Comparison of ENCODE assay signal across 20 cellular contexts in genomic region chr5:151138114-151138513, GRCh38. TPM values are rescaled to one million over a fixed set of nuclear protein-coding genes. Genes with fewer than 3 reads are reported as not detected.
DNase-seq lines count a peak whose midpoint lies in the region; ATAC-seq, FAIRE-seq and TF ChIP-seq lines count a peak whose summit lies in the region.
"Had no signal": no experiment of that assay in that cellular context is flagged by ENCODE, and none has a peak within 500 bp of the region (broad histone marks: within the 10 kb centered on the region; RNA-seq: fewer than 3 reads in every experiment).

No MANE protein-coding gene starts in this region.

- H3K36me3 Mint-ChIP-seq in activated CD4-positive, alpha-beta T cell treated with anti-CD3 and anti-CD28 coated beads, Interleukin-2, amount 10 ng/mL, durations not matched to agents 24 days and 14 days (ENCODE audit: low read depth) = peaks cover 73% of the 10 kb centered on the region
- H3K36me3 Mint-ChIP-seq in activated T-helper 1 cell treated with anti-CD3 and anti-CD28 coated beads, Interleukin-12 subunit alpha, Interleukin-12 subunit beta, Interleukin-2, Interleukin-4 antibody, amounts not matched to agents 30 ng/mL and 10 ng/mL and 1 ng/mL, durations not matched to agents 14 hours and 24 hours and 36 hours (ENCODE audit: low read depth) = peaks cover 63% of the 10 kb centered on the region
- peaks cover 33 to 57% of the 10 kb centered on the region in 2 donors for H3K36me3 Mint-ChIP-seq in naive B cell

- peaks cover 64% of the 10 kb centered on the region for H3K4me1 Mint-ChIP-seq in activated CD4-positive, alpha-beta T cell treated with anti-CD3 and anti-CD28 coated beads, Interleukin-2, amount 10 ng/mL, durations not matched to agents 24 days and 14 days
- H3K4me1 Mint-ChIP-seq in activated T-helper 1 cell treated with anti-CD3 and anti-CD28 coated beads, Interleukin-12 subunit alpha, Interleukin-12 subunit beta, Interleukin-2, Interleukin-4 antibody, amounts not matched to agents 30 ng/mL and 10 ng/mL and 1 ng/mL, durations not matched to agents 14 hours and 24 hours and 36 hours (ENCODE audit: low read depth) = peaks cover 67% of the 10 kb centered on the region
- H3K4me1 Mint-ChIP-seq in naive B cell = peaks cover 82 to 91% (median 89%) of the 10 kb centered on the region in 3 donors

- no peak for FAIRE-seq in D721Med (lab: Jason Lieb, UNC)
- FAIRE-seq: endometrium, urothelium cell line had no signal

- ATAC-seq in naive B cell (ENCODE audit: low read depth in 2 of 2) = no peak
- no peak for ATAC-seq in GM19324 (IDR thresholded peaks at IDR 0.05; ENCODE audit: low FRiP score, unreplicated experiment)
- ATAC-seq: GM23338 had no signal

- no peak for TF ChIP-seq CTCF in D721Med (IDR thresholded peaks at IDR 0.05; ENCODE audit: insufficient read depth, missing control alignments)

- no peak for DNase-seq in activated CD4-positive, alpha-beta T cell treated with anti-CD3 and anti-CD28 coated beads, Interleukin-2, amount 10 ng/mL, durations not matched to agents 24 days and 14 days
- no peak for DNase-seq in activated CD4-positive, alpha-beta T cell treated with anti-CD3 and anti-CD28 coated beads, Interleukin-2, amount 50 U/mL, for 4 hours
- DNase-seq in D721Med (ENCODE audit: insufficient read length, low spot score) (peak; percentile 51), naive B cell (no peak), cerebellar nuclear complex (lab: John Stamatoyannopoulos, UW) (no peak), HEK293T (ENCODE audit: extremely low spot score) (no peak)
- no peak for DNase-seq in activated T-helper 1 cell treated with anti-CD3 and anti-CD28 coated beads, Interleukin-12 subunit alpha, Interleukin-12 subunit beta, Interleukin-2, Interleukin-4 antibody, amounts not matched to agents 30 ng/mL and 10 ng/mL and 1 ng/mL, durations not matched to agents 14 hours and 24 hours and 36 hours (ENCODE audit: low spot score)
- DNase-seq: AML-193; DMS79 treated with DMSO at 0.1 percent for 48 hours; kidney glomerular epithelial cell; NCI-H1092 treated with DMSO at 0.1 percent for 48 hours; NCI-H2029; NCI-H226; RPMI8226; stimulated activated CD4-positive, alpha-beta T cell treated with anti-CD3 and anti-CD28 coated beads, Interleukin-1b, Interleukin-23, amount 100 ng/mL, for 48 hours had no signal

- peak overlapping the region; percentile 52 for H3K27ac Mint-ChIP-seq in activated CD4-positive, alpha-beta T cell treated with anti-CD3 and anti-CD28 coated beads, Interleukin-2, amount 10 ng/mL, durations not matched to agents 24 days and 14 days
- peak overlapping the region; percentile 59 for H3K27ac Mint-ChIP-seq in activated T-helper 1 cell treated with anti-CD3 and anti-CD28 coated beads, Interleukin-12 subunit alpha, Interleukin-12 subunit beta, Interleukin-2, Interleukin-4 antibody, amounts not matched to agents 30 ng/mL and 10 ng/mL and 1 ng/mL, durations not matched to agents 14 hours and 24 hours and 36 hours
- peak overlapping the region; percentile 6 to 94 (median 81) for H3K27ac Mint-ChIP-seq in naive B cell
- H3K27ac Mint-ChIP-seq: GM23338 had no signal

- no peaks in the 10 kb centered on the region for H3K27me3 Mint-ChIP-seq in activated CD4-positive, alpha-beta T cell treated with anti-CD3 and anti-CD28 coated beads, Interleukin-2, amount 10 ng/mL, durations not matched to agents 24 days and 14 days
- H3K27me3 Mint-ChIP-seq in activated T-helper 1 cell treated with anti-CD3 and anti-CD28 coated beads, Interleukin-12 subunit alpha, Interleukin-12 subunit beta, Interleukin-2, Interleukin-4 antibody, amounts not matched to agents 30 ng/mL and 10 ng/mL and 1 ng/mL, durations not matched to agents 14 hours and 24 hours and 36 hours (ENCODE audit: insufficient read depth) = no peaks in the 10 kb centered on the region
- H3K27me3 Mint-ChIP-seq in naive B cell = no peaks in the 10 kb centered on the region

- POLR2A ChIA-PET in HEK293T (lab: Yijun Ruan, JAX) = no interaction called here

- no peaks in the 10 kb centered on the region for H3K9me3 Mint-ChIP-seq in activated CD4-positive, alpha-beta T cell treated with anti-CD3 and anti-CD28 coated beads, Interleukin-2, amount 10 ng/mL, durations not matched to agents 24 days and 14 days
- H3K9me3 Mint-ChIP-seq in activated T-helper 1 cell treated with anti-CD3 and anti-CD28 coated beads, Interleukin-12 subunit alpha, Interleukin-12 subunit beta, Interleukin-2, Interleukin-4 antibody, amounts not matched to agents 30 ng/mL and 10 ng/mL and 1 ng/mL, durations not matched to agents 14 hours and 24 hours and 36 hours = no peaks in the 10 kb centered on the region
- H3K9me3 Mint-ChIP-seq in naive B cell = no peaks in the 10 kb centered on the region
- H3K9me3 Mint-ChIP-seq: GM23338; T-helper 2 cell treated with Interferon-gamma antibody and Interleukin-4, amounts not matched to agents 5 μg/mL and 100 μg/mL, for 36 hours had no signal

- CTCF ChIA-PET in HEK293T (lab: Yijun Ruan, JAX) = no interaction called here

- intact Hi-C loops in activated CD4-positive, alpha-beta T cell treated with anti-CD3 and anti-CD28 coated beads, Interleukin-2, amount 10 ng/mL, durations not matched to agents 24 days and 14 days (cut with micrococcal nuclease) = no loop called here
- intact Hi-C loops in activated T-helper 1 cell treated with anti-CD3 and anti-CD28 coated beads, Interleukin-12 subunit alpha, Interleukin-12 subunit beta, Interleukin-2, Interleukin-4 antibody, amounts not matched to agents 30 ng/mL and 10 ng/mL and 1 ng/mL, durations not matched to agents 14 hours and 24 hours and 36 hours (cut with micrococcal nuclease) = no loop called here

- no peak overlapping the region for H3K4me3 Mint-ChIP-seq in activated CD4-positive, alpha-beta T cell treated with anti-CD3 and anti-CD28 coated beads, Interleukin-2, amount 10 ng/mL, durations not matched to agents 24 days and 14 days
- no peak overlapping the region for H3K4me3 Mint-ChIP-seq in activated T-helper 1 cell treated with anti-CD3 and anti-CD28 coated beads, Interleukin-12 subunit alpha, Interleukin-12 subunit beta, Interleukin-2, Interleukin-4 antibody, amounts not matched to agents 30 ng/mL and 10 ng/mL and 1 ng/mL, durations not matched to agents 14 hours and 24 hours and 36 hours
- H3K4me3 Mint-ChIP-seq in naive B cell = no peak overlapping the region
- H3K4me3 Mint-ChIP-seq: GM23338; T-helper 2 cell treated with Interferon-gamma antibody and Interleukin-4, amounts not matched to agents 5 μg/mL and 100 μg/mL, for 36 hours had no signal

TF ChIP-seq in HEK293T, 16 proteins besides CTCF, POLR2A, EP300 and RAD21:
- TF ChIP-seq TARDBP (IDR thresholded peaks at IDR 0.05) = no peak
- no peak for TF ChIP-seq BHLHE40 (IDR thresholded peaks at IDR 0.05; ENCODE audit: borderline replicate concordance)
- TF ChIP-seq LEF1 (IDR thresholded peaks at IDR 0.05; ENCODE audit: borderline replicate concordance) = no peak
- no peak for TF ChIP-seq ELF4 (IDR thresholded peaks at IDR 0.05)
- TF ChIP-seq FOXK2 (IDR thresholded peaks at IDR 0.05) = no peak
- TF ChIP-seq FOXM1 (IDR thresholded peaks at IDR 0.05; ENCODE audit: borderline replicate concordance) = no peak
- TF ChIP-seq SUZ12 (IDR thresholded peaks at IDR 0.05) = no peak
- no peak for TF ChIP-seq NFRKB (IDR thresholded peaks at IDR 0.05)
- no peak for TF ChIP-seq L3MBTL2 (conservative IDR thresholded peaks at IDR 0.05)
- no peak for TF ChIP-seq CTBP1 (IDR thresholded peaks at IDR 0.05; ENCODE audit: borderline replicate concordance)
- TF ChIP-seq ARNT (IDR thresholded peaks at IDR 0.05) = no peak
- TF ChIP-seq FOXA1 (IDR thresholded peaks at IDR 0.05) = no peak
- no peak for TF ChIP-seq PKNOX1 (IDR thresholded peaks at IDR 0.05)
- no peak for TF ChIP-seq HDGF (IDR thresholded peaks at IDR 0.05; ENCODE audit: borderline replicate concordance)
TF ChIP-seq in HEK293T: peak in this region for 0.

RNA-seq across cellular contexts. Expression of gene ANXA6, which starts 19.5 kb away (rescaled TPM):
- total RNA-seq in activated CD4-positive, alpha-beta T cell treated with anti-CD3 and anti-CD28 coated beads, Interleukin-2, amount 10 ng/mL, durations not matched to agents 24 days and 14 days = 314 and 315 TPM in 2 replicates
- 286 and 301 TPM in 2 replicates for total RNA-seq in activated T-helper 1 cell treated with anti-CD3 and anti-CD28 coated beads, Interleukin-12 subunit alpha, Interleukin-12 subunit beta, Interleukin-2, Interleukin-4 antibody, amounts not matched to agents 30 ng/mL and 10 ng/mL and 1 ng/mL, durations not matched to agents 14 hours and 24 hours and 36 hours
- polyA plus RNA-seq in naive B cell (ENCODE audit: low read depth in 6 of 6) = 100 to 1,000 TPM; 183 to 442 (median 326) TPM

RNA-seq across cellular contexts. Expression of gene TNIP1, which starts 57.3 kb away (rescaled TPM):
- 345 and 360 TPM in 2 replicates for total RNA-seq in activated CD4-positive, alpha-beta T cell treated with anti-CD3 and anti-CD28 coated beads, Interleukin-2, amount 10 ng/mL, durations not matched to agents 24 days and 14 days
- total RNA-seq in activated T-helper 1 cell treated with anti-CD3 and anti-CD28 coated beads, Interleukin-12 subunit alpha, Interleukin-12 subunit beta, Interleukin-2, Interleukin-4 antibody, amounts not matched to agents 30 ng/mL and 10 ng/mL and 1 ng/mL, durations not matched to agents 14 hours and 24 hours and 36 hours = 287 and 304 TPM in 2 replicates
- 10 to 100 TPM; 36.2 to 68.2 (median 55.5) TPM for polyA plus RNA-seq in naive B cell (ENCODE audit: low read depth in 6 of 6)
